34 cellular contexts compared by ENCODE assay signal in genomic region chr10:103413540-103413939, GRCh38. TPM values are rescaled to one million over a fixed set of nuclear protein-coding genes. Genes with fewer than 3 reads are reported as not detected.
"Had no signal": no experiment of that assay in that cellular context is flagged by ENCODE, and none has a peak within 500 bp of the region (broad histone marks: within the 10 kb centered on the region; RNA-seq: fewer than 3 reads in every experiment).

No MANE protein-coding gene starts in this region.

- H3K27me3 ChIP-seq: neural progenitor cell, ovary, spleen, suprapubic skin, testis, tibial artery, transverse colon, upper lobe of right lung, uterus had no signal

- H3K4me3 ChIP-seq: neural progenitor cell, ovary, psoas muscle, skin epidermis, smooth muscle cell, spleen, suprapubic skin, testis, tibial artery, transverse colon, upper lobe of right lung, uterus had no signal

- H3K9me3 ChIP-seq: ovary, psoas muscle, spleen, suprapubic skin, testis, tibial artery, transverse colon, upper lobe of right lung, uterus had no signal

- H3K27me3 Mint-ChIP-seq: progenitor cell of endocrine pancreas; stimulated activated memory B cell treated with anti-CD40 and anti-IgM and Interleukin-4, amounts not matched to agents 10 μg/mL and 1 μg/mL and 100 μg/mL, for 72 hours; stimulated activated naive CD8-positive, alpha-beta T cell treated with anti-CD3 and anti-CD28 coated beads, Interleukin-15, amount 100 ng/mL, for 72 hours; type B pancreatic cell had no signal

- H3K9me3 Mint-ChIP-seq: natural killer cell; nephron; neural progenitor cell; stimulated activated memory B cell treated with anti-CD40 and anti-IgM and Interleukin-4, amounts not matched to agents 10 μg/mL and 1 μg/mL and 100 μg/mL, for 72 hours; stimulated activated naive CD8-positive, alpha-beta T cell treated with anti-CD3 and anti-CD28 coated beads, Interleukin-15, amount 100 ng/mL, for 72 hours; type B pancreatic cell had no signal

- H3K27ac ChIP-seq: neural progenitor cell, ovary, parathyroid adenoma, psoas muscle, skin epidermis, spleen, suprapubic skin, testis, tibial artery, transverse colon, upper lobe of right lung, uterus had no signal

- H3K36me3 ChIP-seq: ovary, uterus had no signal

- ATAC-seq: natural killer cell; psoas muscle; right cardiac atrium; sciatic nerve; stimulated activated memory B cell treated with anti-CD40 and anti-IgM and Interleukin-4, amounts not matched to agents 10 μg/mL and 1 μg/mL and 100 μg/mL, for 72 hours; stimulated activated naive CD8-positive, alpha-beta T cell treated with anti-CD3 and anti-CD28 coated beads, Interleukin-15, amount 100 ng/mL, for 72 hours; stimulated activated naive CD8-positive, alpha-beta T cell treated with anti-CD3 and anti-CD28 coated beads, Interleukin-15, Interleukin-2, amounts not matched to agents 100 U/mL and 50 U/mL, for 24 hours; upper lobe of right lung had no signal

- DNase-seq: natural killer cell; occipital lobe; ovary; posterior cingulate gyrus; psoas muscle; right cardiac atrium; spleen; stimulated activated CD4-positive, alpha-beta T cell treated with anti-CD3 and anti-CD28 coated beads, Interleukin-12 subunit alpha, Interleukin-12 subunit beta, amount 100 ng/mL, for 4 hours; stimulated activated CD4-positive, alpha-beta T cell treated with anti-CD3 and anti-CD28 coated beads, Interleukin-1b, Interleukin-23, amount 100 ng/mL, for 48 hours; stimulated activated CD4-positive, alpha-beta T cell treated with anti-CD3 and anti-CD28 coated beads, Interleukin-4, amount 100 ng/mL, for 1 hour; stimulated activated CD4-positive, alpha-beta T cell treated with anti-CD3 and anti-CD28 coated beads, Interleukin-4, amount 100 ng/mL, for 4 hours; stimulated activated CD8-positive, alpha-beta memory T cell treated with anti-CD3 and anti-CD28 coated beads, Interleukin-4, amount 100 ng/mL, for 48 hours; stimulated activated naive CD4-positive, alpha-beta T cell; stimulated activated naive CD8-positive, alpha-beta T cell treated with anti-CD3 and anti-CD28 coated beads, Interleukin-15, amount 100 ng/mL, for 72 hours; stimulated activated naive CD8-positive, alpha-beta T cell treated with anti-CD3 and anti-CD28 coated beads, Interleukin-15, Interleukin-2, amounts not matched to agents 100 U/mL and 50 U/mL, for 24 hours; substantia nigra; testis; tibial artery; transverse colon; upper lobe of right lung; uterus had no signal

- H3K4me1 Mint-ChIP-seq: natural killer cell; nephron; neural progenitor cell; stimulated activated memory B cell treated with anti-CD40 and anti-IgM and Interleukin-4, amounts not matched to agents 10 μg/mL and 1 μg/mL and 100 μg/mL, for 72 hours; stimulated activated naive CD8-positive, alpha-beta T cell treated with anti-CD3 and anti-CD28 coated beads, Interleukin-15, amount 100 ng/mL, for 72 hours had no signal

- H3K4me1 ChIP-seq: neural progenitor cell, parathyroid adenoma, psoas muscle, spleen, suprapubic skin, testis, tibial artery, transverse colon, upper lobe of right lung, uterus had no signal

- H3K4me3 Mint-ChIP-seq: natural killer cell; nephron; neural progenitor cell; stimulated activated memory B cell treated with anti-CD40 and anti-IgM and Interleukin-4, amounts not matched to agents 10 μg/mL and 1 μg/mL and 100 μg/mL, for 72 hours; stimulated activated naive CD8-positive, alpha-beta T cell treated with anti-CD3 and anti-CD28 coated beads, Interleukin-15, amount 100 ng/mL, for 72 hours; type B pancreatic cell had no signal

- H3K27ac Mint-ChIP-seq: natural killer cell; nephron; neural progenitor cell; progenitor cell of endocrine pancreas; stimulated activated memory B cell treated with anti-CD40 and anti-IgM and Interleukin-4, amounts not matched to agents 10 μg/mL and 1 μg/mL and 100 μg/mL, for 72 hours; stimulated activated naive CD8-positive, alpha-beta T cell treated with anti-CD3 and anti-CD28 coated beads, Interleukin-15, amount 100 ng/mL, for 72 hours; type B pancreatic cell had no signal

RNA-seq across cellular contexts. Expression of gene CALHM1, which starts 45.2 kb away (rescaled TPM):
- total RNA-seq: occipital lobe, osteoblast, ovary, progenitor cell of endocrine pancreas, psoas muscle, renal cortical epithelial cell, right cardiac atrium, sciatic nerve, smooth muscle cell, suprapubic skin, transverse colon, upper lobe of right lung, urinary bladder, uterus had no signal
